22 cellular contexts compared by ENCODE assay signal in the genomic region with DNA sequence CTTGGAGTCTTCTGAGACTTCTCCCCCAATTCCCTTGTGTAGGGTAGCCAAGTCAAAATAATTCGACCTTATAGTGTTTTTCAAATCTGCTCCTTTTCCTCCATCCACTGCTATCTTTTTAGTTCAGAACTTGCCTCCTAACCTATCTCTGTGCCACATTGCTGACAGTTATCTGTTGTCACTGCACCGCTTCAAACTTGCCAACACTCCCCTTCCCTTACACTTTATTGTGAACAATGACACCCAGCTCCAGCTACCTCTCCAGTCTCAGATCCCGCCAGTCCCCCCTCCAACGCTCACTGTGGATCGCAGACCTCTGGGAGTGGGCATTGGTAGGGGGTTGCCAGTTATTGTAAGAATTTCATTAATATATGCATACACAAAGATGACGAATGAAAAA.
"Had no signal": no experiment of that assay in that cellular context is flagged by ENCODE, and none has a peak within 500 bp of the region (broad histone marks: within the 10 kb centered on the region; RNA-seq: fewer than 3 reads in every experiment).

No MANE protein-coding gene starts in this region.

- H3K4me2 ChIP-seq: KMS-11, PC-9 had no signal

- H3K27me3 ChIP-seq: brain microvascular endothelial cell had no signal

- H3K9ac ChIP-seq: KMS-11 had no signal

- H3K27ac ChIP-seq: brain microvascular endothelial cell, KMS-11, PC-9 had no signal

- H3K9me3 Mint-ChIP-seq: activated CD4-positive, alpha-beta T cell treated with anti-CD3 and anti-CD28 coated beads, Interleukin-2, amount 10 ng/mL, durations not matched to agents 24 days and 14 days; activated naive CD4-positive, alpha-beta T cell treated with anti-CD3 and anti-CD28 coated beads for 36 hours; activated T-helper 17 cell treated with anti-CD3 and anti-CD28 coated beads, Interleukin-2, amount 50 U/mL, for 72 hours; WTC11 had no signal

- H3K36me3 ChIP-seq: brain microvascular endothelial cell had no signal

- H2AFZ ChIP-seq: PC-9 had no signal

- FAIRE-seq: colon had no signal

- DNase-seq: activated CD4-positive, alpha-beta T cell treated with anti-CD3 and anti-CD28 coated beads, Interleukin-2, amount 10 ng/mL, durations not matched to agents 24 days and 14 days; activated CD4-positive, alpha-beta T cell treated with anti-CD3 and anti-CD28 coated beads, Interleukin-2, amount 50 U/mL, for 48 hours; activated CD4-positive, CD25-positive, alpha-beta regulatory T cell treated with anti-CD3 and anti-CD28 coated beads, Interleukin-2, amount 50 U/mL, for 72 hours; activated gamma-delta T cell; activated naive CD4-positive, alpha-beta T cell treated with anti-CD3 and anti-CD28 coated beads for 36 hours; activated T-cell treated with anti-CD3 and anti-CD28 coated beads, Interleukin-2, amount 50 U/mL, for 48 hours; brain microvascular endothelial cell; cerebellar nuclear complex; NCI-H1092; NCI-H1417; NCI-H1694; NCI-H2029 treated with DMSO at 0.1 percent for 48 hours; NCI-H510A treated with DMSO at 0.1 percent for 48 hours; PC-9; SIG-M5; T-helper 2 cell; T1000 had no signal

- H3K4me3 Mint-ChIP-seq: activated CD4-positive, alpha-beta T cell treated with anti-CD3 and anti-CD28 coated beads, Interleukin-2, amount 10 ng/mL, durations not matched to agents 24 days and 14 days; activated naive CD4-positive, alpha-beta T cell treated with anti-CD3 and anti-CD28 coated beads for 36 hours; activated naive CD8-positive, alpha-beta T cell; activated T-helper 17 cell treated with anti-CD3 and anti-CD28 coated beads, Interleukin-2, amount 50 U/mL, for 72 hours; WTC11 had no signal

- H3K36me3 Mint-ChIP-seq: activated naive CD8-positive, alpha-beta T cell; WTC11 had no signal

- H3K27ac Mint-ChIP-seq: activated CD4-positive, alpha-beta T cell treated with anti-CD3 and anti-CD28 coated beads, Interleukin-2, amount 10 ng/mL, durations not matched to agents 24 days and 14 days; activated naive CD4-positive, alpha-beta T cell treated with anti-CD3 and anti-CD28 coated beads for 36 hours; activated naive CD8-positive, alpha-beta T cell; activated T-helper 17 cell treated with anti-CD3 and anti-CD28 coated beads, Interleukin-2, amount 50 U/mL, for 72 hours; WTC11 had no signal

- ATAC-seq: activated T-helper 17 cell treated with anti-CD3 and anti-CD28 coated beads, Interleukin-2, amount 50 U/mL, for 72 hours; WTC11 had no signal

- H3K4me3 ChIP-seq: PC-9 had no signal
